ENCODE assay signal across 9 cellular contexts in genomic region chr16:29993903-29994612, GRCh38. TPM values are rescaled to one million over a fixed set of nuclear protein-coding genes. Genes with fewer than 3 reads are reported as not detected.
DNase-seq lines count a peak whose midpoint lies in the region; ATAC-seq, FAIRE-seq and TF ChIP-seq lines count a peak whose summit lies in the region.
"Had no signal": no experiment of that assay in that cellular context is flagged by ENCODE, and none has a peak within 500 bp of the region (broad histone marks: within the 10 kb centered on the region; RNA-seq: fewer than 3 reads in every experiment).

No MANE protein-coding gene starts in this region.

- CTCF ChIA-PET in K562 (lab: Yijun Ruan, JAX; ENCODE audit: low intra/inter-chr PET ratio) = no interaction called here

- TF ChIP-seq POLR2A in K562 (conservative IDR thresholded peaks at IDR 0.05) = 0 out of 2 replicates have a peak, but pooled peaks have one; percentile 26

- H3K9me3 Mint-ChIP-seq in IgD-negative memory B cell = no peaks in the 10 kb centered on the region
- H3K9me3 Mint-ChIP-seq in naive thymus-derived CD8-positive, alpha-beta T cell = no peaks in the 10 kb centered on the region

- H4K20me1 ChIP-seq in K562 (replicated peaks; ENCODE audit: control insufficient read depth, insufficient read depth, low read length) = no peaks in the 10 kb centered on the region

- H3K79me2 ChIP-seq in K562 (ENCODE audit: control insufficient read depth, insufficient read depth, low read length) = peaks cover 15% of the 10 kb centered on the region

- in situ Hi-C loops in K562 (cut with MboI) = no loop called here
- in situ Hi-C loops in GM13977 (cut with MboI; ENCODE audit: low pct_unique_long_range_greater_than_20kb, low sequenced_read_pairs, unreplicated experiment) = no loop called here

- H3K27ac ChIP-seq in K562 (ENCODE audit: extremely low read depth, low read depth, low read length) = 0 out of 3 replicates have a peak overlapping the region, but pooled peaks have one; percentile 100

- H3K4me3 Mint-ChIP-seq in IgD-negative memory B cell = peak overlapping the region; percentile 70 to 99 (median 86)
- H3K4me3 Mint-ChIP-seq in naive thymus-derived CD8-positive, alpha-beta T cell = peak overlapping the region; percentile 55 to 100 (median 96)

- TF ChIP-seq EP300 in K562 (IDR thresholded peaks at IDR 0.05; ENCODE audit: low read length) = no peak

- DNase-seq in BE2C = peak; percentile 1
- no peak for DNase-seq in K562 (ENCODE audit: extremely low read depth in 1 of 4, low spot score in 3 of 4)
- no peak for DNase-seq in naive thymus-derived CD8-positive, alpha-beta T cell
- DNase-seq in GM13977 (ENCODE audit: low spot score) = no peak
- no peak for DNase-seq in HT-29 (ENCODE audit: low spot score)
- DNase-seq: KBM-7 had no signal

- TF ChIP-seq CTCF in BE2C (IDR thresholded peaks at IDR 0.05; ENCODE audit: low read depth, low read length) (no peak), K562 (IDR thresholded peaks at IDR 0.05 in 2 of 3, conservative IDR thresholded peaks at IDR 0.05 in 1 of 3; ENCODE audit: insufficient read depth in 2 of 3, low read depth in 1 of 3, low read length in 3 of 3) (no peak), GM13977 (IDR thresholded peaks at IDR 0.05; ENCODE audit: extremely low read depth, insufficient read depth, missing control alignments) (no peak)

- H3K4me1 ChIP-seq in BE2C = no peaks in the 10 kb centered on the region
- H3K4me1 ChIP-seq in K562 (replicated peaks in 1 of 2; ENCODE audit: control insufficient read depth in 2 of 2, insufficient read depth in 2 of 2, low read length in 2 of 2) = peaks cover 16 to 45% of the 10 kb centered on the region in 2 experiments; a peak in 4 of 5 replicates

- H3K36me3 Mint-ChIP-seq in IgD-negative memory B cell = peaks cover 3% of the 10 kb centered on the region
- H3K36me3 Mint-ChIP-seq in naive thymus-derived CD8-positive, alpha-beta T cell = peaks cover 0 to 44% (median 2%) of the 10 kb centered on the region in 3 donors

- H3K36me3 ChIP-seq in BE2C (peaks cover 37% of the 10 kb centered on the region), K562 (ENCODE audit: control insufficient read depth, insufficient read depth, low read length) (peaks cover 61% of the 10 kb centered on the region)

- H3K9ac ChIP-seq in K562 (ENCODE audit: insufficient read depth in 1 of 2, low read depth in 2 of 2, low read length in 2 of 2) = peak overlapping the region; percentile 97 to 100; a peak in 3 of 4 replicates

- H3K4me1 Mint-ChIP-seq in IgD-negative memory B cell = peaks cover 13 to 28% (median 16%) of the 10 kb centered on the region in 3 donors
- peaks cover 26 to 40% (median 35%) of the 10 kb centered on the region in 4 donors for H3K4me1 Mint-ChIP-seq in naive thymus-derived CD8-positive, alpha-beta T cell

- POLR2A ChIA-PET in K562 (lab: Yijun Ruan, JAX) = interaction anchor here (0.5 to 4.2 kb wide), 10 partner anchors 12 to 305 kb away, joined by 3 to 20 read pairs (median 6); no protein-coding TSS in a partner anchor
- POLR2A ChIA-PET in naive thymus-derived CD8-positive, alpha-beta T cell (lab: Charles Lee) = interaction anchor here (0.6 to 4.2 kb wide), 7 partner anchors 11 to 186 kb away, joined by 3 to 39 read pairs (median 6); partner anchors contain the start of genes KCTD13, TAOK2 and TMEM219

- intact Hi-C loops in K562 (cut with micrococcal nuclease) = no loop called here

- peak overlapping the region in 2 of 3 donors; percentile 97 to 98 for H3K27ac Mint-ChIP-seq in IgD-negative memory B cell
- peak overlapping the region in 9 of 10 donors; percentile 19 to 93 (median 56) for H3K27ac Mint-ChIP-seq in naive thymus-derived CD8-positive, alpha-beta T cell

- no peak for FAIRE-seq in K562 (lab: Jason Lieb, UNC)

- BruUV-seq in K562 (replicated peaks; lab: Mats Ljungman, UMichigan) = TSS peak; percentile 89

- H2AFZ ChIP-seq in K562 (ENCODE audit: low read depth, low read length) = no peak overlapping the region

- H3K27me3 ChIP-seq in BE2C (no peaks in the 10 kb centered on the region), K562 (ENCODE audit: control insufficient read depth in 2 of 2, insufficient read depth in 2 of 2, low read length in 2 of 2) (no peaks in the 10 kb centered on the region)

- H3K4me3 ChIP-seq in BE2C (ENCODE audit: low read depth, low read length) (no peak overlapping the region), K562 (no peak overlapping the region)

- 77% methylated on average over 7 of the region's 9 CpGs for WGBS in K562 (ENCODE audit: insufficient coverage, low coverage, missing lambda C conversion rate)

- no peaks in the 10 kb centered on the region for H3K9me1 ChIP-seq in K562 (ENCODE audit: control insufficient read depth, insufficient read depth, low read length)

- no peak for ATAC-seq in K562
- no peak for ATAC-seq in naive thymus-derived CD8-positive, alpha-beta T cell
- ATAC-seq in GM18498 (IDR thresholded peaks at IDR 0.05; ENCODE audit: unreplicated experiment) = no peak
- ATAC-seq in HG03025 (IDR thresholded peaks at IDR 0.05; ENCODE audit: low FRiP score, unreplicated experiment) = no peak

- peak overlapping the region; percentile 96 for H3K4me2 ChIP-seq in K562 (ENCODE audit: insufficient read depth, low read length)

- no peaks in the 10 kb centered on the region for H3K9me3 ChIP-seq in BE2C
- no peaks in the 10 kb centered on the region for H3K9me3 ChIP-seq in K562 (replicated peaks; ENCODE audit: control insufficient read depth, insufficient read depth, low read depth, low read length)

- TF ChIP-seq RAD21 in K562 (CRISPR knock-in tag; conservative IDR thresholded peaks at IDR 0.05 in 1 of 2, IDR thresholded peaks at IDR 0.05 in 1 of 2) = no peak

- no peaks in the 10 kb centered on the region for H3K27me3 Mint-ChIP-seq in IgD-negative memory B cell
- no peaks in the 10 kb centered on the region for H3K27me3 Mint-ChIP-seq in naive thymus-derived CD8-positive, alpha-beta T cell

RNA-seq across cellular contexts. Expression of gene HIRIP3, which starts 1.4 kb away (rescaled TPM):
- 58.7 TPM for polyA plus RNA-seq in BE2C (2012; ENCODE audit: insufficient read depth, insufficient read length, low read depth)
- polyA plus RNA-seq in IgD-negative memory B cell (21.0 TPM), K562 (2011; rRNA removed) (10.6 and 13.3 TPM in 2 replicates), K562 (2014; fragmentation: Illumina TruSeq; extraction: Trizol) (25.1 and 28.8 TPM in 2 replicates), K562 (2014; fragmentation: Nextera tagmentation; extraction: Ambion mirVana) (1 to 10 TPM; 3.3 to 5.6 TPM), K562 (2014; rRNA removed) (27.3 and 38.0 TPM in 2 replicates)
- 4.5 and 8.9 TPM in 2 replicates for total RNA-seq in K562 (2011; cell fraction: chromatin; rRNA removed; ENCODE audit: low replicate concordance)
- 8.7 and 12.5 TPM in 2 replicates for total RNA-seq in K562 (2011; cell fraction: nucleolus; rRNA removed)
- 7.2 and 10.7 TPM in 2 replicates for total RNA-seq in K562 (2011; cell fraction: nucleoplasm; rRNA removed)
- total RNA-seq in K562 (2014; rRNA removed) (34.6 and 38.2 TPM in 2 replicates), K562 (2014; rRNA removed; fragmentation: Illumina TruSeq; extraction: Trizol) (6.7 and 8.6 TPM in 2 replicates), K562 (2015; rRNA removed; fragmentation: Illumina TruSeq; extraction: Trizol) (16.9 and 18.2 TPM in 2 replicates), K562 (2021) (27.5 and 28.2 TPM in 2 replicates)
- polyA plus RNA-seq in K562 (2011; cell fraction: cytosol; rRNA removed) = 12.9 and 25.4 TPM in 2 replicates
- 11.5 and 18.3 TPM in 2 replicates for polyA plus RNA-seq in K562 (2011; cell fraction: nucleus; rRNA removed)
- 26.2 and 27.2 TPM in 2 replicates for polyA plus RNA-seq in K562 (2012)
- 2.8 and 3.3 TPM in 2 replicates for polyA minus RNA-seq in K562 (2011; rRNA and poly(A)+ RNA removed)
- polyA minus RNA-seq in K562 (2011; cell fraction: cytosol; rRNA and poly(A)+ RNA removed) = 8.1 and 11.4 TPM in 2 replicates
- 6.7 and 9.0 TPM in 2 replicates for polyA minus RNA-seq in K562 (2011; cell fraction: nucleus; rRNA and poly(A)+ RNA removed)
- 10 to 100 TPM; 15.3 to 16.6 TPM for total RNA-seq in naive thymus-derived CD8-positive, alpha-beta T cell
- 10 to 100 TPM; 10.6 to 30.1 (median 18.7) TPM for polyA plus RNA-seq in naive thymus-derived CD8-positive, alpha-beta T cell
- 21.1 and 23.2 TPM in 2 replicates for total RNA-seq in HT-29 (2014; rRNA removed; shearing (Covaris generic))

RNA-seq across cellular contexts. Expression of gene INO80E, which starts 2.0 kb away (rescaled TPM):
- 302 TPM for polyA plus RNA-seq in BE2C (2012; ENCODE audit: insufficient read depth, insufficient read length, low read depth)
- polyA plus RNA-seq in IgD-negative memory B cell (6.0 TPM), K562 (2011; rRNA removed) (22.8 and 23.4 TPM in 2 replicates), K562 (2014; fragmentation: Illumina TruSeq; extraction: Trizol) (102 and 107 TPM in 2 replicates), K562 (2014; fragmentation: Nextera tagmentation; extraction: Ambion mirVana) (under 1 TPM; 0.31 to 0.56 TPM), K562 (2014; rRNA removed) (71.2 and 75.1 TPM in 2 replicates)
- 24.7 and 53.3 TPM in 2 replicates for total RNA-seq in K562 (2011; cell fraction: chromatin; rRNA removed; ENCODE audit: low replicate concordance)
- 38.0 and 39.7 TPM in 2 replicates for total RNA-seq in K562 (2011; cell fraction: nucleolus; rRNA removed)
- 35.7 and 40.2 TPM in 2 replicates for total RNA-seq in K562 (2011; cell fraction: nucleoplasm; rRNA removed)
- total RNA-seq in K562 (2014; rRNA removed) (75.3 and 77.4 TPM in 2 replicates), K562 (2014; rRNA removed; fragmentation: Illumina TruSeq; extraction: Trizol) (28.5 and 30.9 TPM in 2 replicates), K562 (2015; rRNA removed; fragmentation: Illumina TruSeq; extraction: Trizol) (49.3 and 51.7 TPM in 2 replicates), K562 (2021) (73.3 and 88.6 TPM in 2 replicates)
- 21.9 and 35.3 TPM in 2 replicates for polyA plus RNA-seq in K562 (2011; cell fraction: cytosol; rRNA removed)
- polyA plus RNA-seq in K562 (2011; cell fraction: nucleus; rRNA removed) = 42.2 and 55.5 TPM in 2 replicates
- 59.8 and 63.9 TPM in 2 replicates for polyA plus RNA-seq in K562 (2012)
- polyA minus RNA-seq in K562 (2011; rRNA and poly(A)+ RNA removed) = 5.5 and 6.6 TPM in 2 replicates
- polyA minus RNA-seq in K562 (2011; cell fraction: cytosol; rRNA and poly(A)+ RNA removed) = 11.0 and 17.1 TPM in 2 replicates
- polyA minus RNA-seq in K562 (2011; cell fraction: nucleus; rRNA and poly(A)+ RNA removed) = 12.3 and 14.2 TPM in 2 replicates
- 100 to 1,000 TPM; 107 to 115 TPM for total RNA-seq in naive thymus-derived CD8-positive, alpha-beta T cell
- 1 to 10 TPM; 6.5 to 8.9 (median 7.6) TPM for polyA plus RNA-seq in naive thymus-derived CD8-positive, alpha-beta T cell
- total RNA-seq in HT-29 (2014; rRNA removed; shearing (Covaris generic)) = 72.2 and 79.2 TPM in 2 replicates

RNA-seq across cellular contexts. Expression of gene DOC2A, which starts 16.8 kb away (rescaled TPM):
- polyA plus RNA-seq in BE2C (2012; ENCODE audit: insufficient read depth, insufficient read length, low read depth) = 22.3 TPM
- polyA plus RNA-seq in IgD-negative memory B cell (not detected), K562 (2011; rRNA removed) (0.31 and 0.79 TPM in 2 replicates), K562 (2014; fragmentation: Illumina TruSeq; extraction: Trizol) (0.21 and 0.27 TPM in 2 replicates), K562 (2014; fragmentation: Nextera tagmentation; extraction: Ambion mirVana) (under 1 TPM; 0.03 to 0.23 TPM), K562 (2014; rRNA removed) (0.36 and 2.6 TPM in 2 replicates)
- total RNA-seq in K562 (2011; cell fraction: chromatin; rRNA removed; ENCODE audit: low replicate concordance) = 1.4 and 2.0 TPM in 2 replicates
- 0.79 and 1.2 TPM in 2 replicates for total RNA-seq in K562 (2011; cell fraction: nucleolus; rRNA removed)
- total RNA-seq in K562 (2011; cell fraction: nucleoplasm; rRNA removed) = 0.44 and 0.99 TPM in 2 replicates
- total RNA-seq in K562 (2014; rRNA removed) (not detected in 2 replicates), K562 (2014; rRNA removed; fragmentation: Illumina TruSeq; extraction: Trizol) (0.07 and 0.22 TPM in 2 replicates), K562 (2015; rRNA removed; fragmentation: Illumina TruSeq; extraction: Trizol) (0.11 and 0.29 TPM in 2 replicates), K562 (2021) (0.38 and 0.47 TPM in 2 replicates)
- 0.55 and 1.5 TPM in 2 replicates for polyA plus RNA-seq in K562 (2011; cell fraction: cytosol; rRNA removed)
- 3.4 and 4.3 TPM in 2 replicates for polyA plus RNA-seq in K562 (2011; cell fraction: nucleus; rRNA removed)
- 0.70 and 0.80 TPM in 2 replicates for polyA plus RNA-seq in K562 (2012)
- 0.51 TPM in 1 of 2 replicates, not detected in the other for polyA minus RNA-seq in K562 (2011; rRNA and poly(A)+ RNA removed)
- not detected in 2 replicates for polyA minus RNA-seq in K562 (2011; cell fraction: cytosol; rRNA and poly(A)+ RNA removed)
- 0.13 and 0.67 TPM in 2 replicates for polyA minus RNA-seq in K562 (2011; cell fraction: nucleus; rRNA and poly(A)+ RNA removed)
- not detected for total RNA-seq in naive thymus-derived CD8-positive, alpha-beta T cell
- not detected for polyA plus RNA-seq in naive thymus-derived CD8-positive, alpha-beta T cell
- total RNA-seq in HT-29 (2014; rRNA removed; shearing (Covaris generic)) = 0.89 TPM in 1 of 2 replicates, not detected in the other

RNA-seq across cellular contexts. Expression of gene TAOK2, which starts 20.4 kb away (rescaled TPM):
- polyA plus RNA-seq in BE2C (2012; ENCODE audit: insufficient read depth, insufficient read length, low read depth) = 57.8 TPM
- polyA plus RNA-seq in IgD-negative memory B cell (7.6 TPM), K562 (2011; rRNA removed) (13.7 and 19.6 TPM in 2 replicates), K562 (2014; fragmentation: Illumina TruSeq; extraction: Trizol) (11.6 and 16.5 TPM in 2 replicates), K562 (2014; fragmentation: Nextera tagmentation; extraction: Ambion mirVana) (under 1 TPM; 0.10 to 0.11 TPM), K562 (2014; rRNA removed) (22.6 and 27.7 TPM in 2 replicates)
- total RNA-seq in K562 (2011; cell fraction: chromatin; rRNA removed; ENCODE audit: low replicate concordance) = 84.4 and 156 TPM in 2 replicates
- total RNA-seq in K562 (2011; cell fraction: nucleolus; rRNA removed) = 84.5 and 93.2 TPM in 2 replicates
- total RNA-seq in K562 (2011; cell fraction: nucleoplasm; rRNA removed) = 82.3 and 98.5 TPM in 2 replicates
- total RNA-seq in K562 (2014; rRNA removed) (29.3 and 33.3 TPM in 2 replicates), K562 (2014; rRNA removed; fragmentation: Illumina TruSeq; extraction: Trizol) (7.1 and 8.5 TPM in 2 replicates), K562 (2015; rRNA removed; fragmentation: Illumina TruSeq; extraction: Trizol) (20.1 and 21.7 TPM in 2 replicates), K562 (2021) (34.0 and 41.8 TPM in 2 replicates)
- polyA plus RNA-seq in K562 (2011; cell fraction: cytosol; rRNA removed) = 13.2 and 20.8 TPM in 2 replicates
- polyA plus RNA-seq in K562 (2011; cell fraction: nucleus; rRNA removed) = 76.1 and 109 TPM in 2 replicates
- 20.2 and 35.5 TPM in 2 replicates for polyA plus RNA-seq in K562 (2012)
- polyA minus RNA-seq in K562 (2011; rRNA and poly(A)+ RNA removed) = 12.5 and 15.8 TPM in 2 replicates
- polyA minus RNA-seq in K562 (2011; cell fraction: cytosol; rRNA and poly(A)+ RNA removed) = 15.7 and 17.3 TPM in 2 replicates
- polyA minus RNA-seq in K562 (2011; cell fraction: nucleus; rRNA and poly(A)+ RNA removed) = 23.2 and 31.2 TPM in 2 replicates
- 10 to 100 TPM; 40.8 to 42.6 TPM for total RNA-seq in naive thymus-derived CD8-positive, alpha-beta T cell
- polyA plus RNA-seq in naive thymus-derived CD8-positive, alpha-beta T cell = 1 to 10 TPM; 2.6 to 6.6 (median 2.8) TPM
- 56.5 and 56.8 TPM in 2 replicates for total RNA-seq in HT-29 (2014; rRNA removed; shearing (Covaris generic))

RNA-seq across cellular contexts. Expression of gene C16orf92, which starts 28.9 kb away (rescaled TPM):
- 4.3 TPM for polyA plus RNA-seq in BE2C (2012; ENCODE audit: insufficient read depth, insufficient read length, low read depth)
- polyA plus RNA-seq in IgD-negative memory B cell = not detected
- not detected in 2 replicates for total RNA-seq in K562 (2011; cell fraction: chromatin; rRNA removed; ENCODE audit: low replicate concordance)
- total RNA-seq in K562 (2011; cell fraction: nucleolus; rRNA removed) = not detected in 2 replicates
- not detected in 2 replicates for total RNA-seq in K562 (2011; cell fraction: nucleoplasm; rRNA removed)
- total RNA-seq in K562 (2014; rRNA removed) = not detected in 2 replicates
- not detected in 2 replicates for total RNA-seq in K562 (2014; rRNA removed; fragmentation: Illumina TruSeq; extraction: Trizol)
- total RNA-seq in K562 (2015; rRNA removed; fragmentation: Illumina TruSeq; extraction: Trizol) = not detected in 2 replicates
- total RNA-seq in K562 (2021) = not detected in 2 replicates
- polyA plus RNA-seq in K562 (2011; rRNA removed) = not detected in 2 replicates
- not detected in 2 replicates for polyA plus RNA-seq in K562 (2011; cell fraction: cytosol; rRNA removed)
- not detected in 2 replicates for polyA plus RNA-seq in K562 (2011; cell fraction: nucleus; rRNA removed)
- not detected in 2 replicates for polyA plus RNA-seq in K562 (2012)
- not detected in 2 replicates for polyA plus RNA-seq in K562 (2014; fragmentation: Illumina TruSeq; extraction: Trizol)
- not detected for polyA plus RNA-seq in K562 (2014; fragmentation: Nextera tagmentation; extraction: Ambion mirVana)
- not detected in 2 replicates for polyA plus RNA-seq in K562 (2014; rRNA removed)
- not detected in 2 replicates for polyA minus RNA-seq in K562 (2011; rRNA and poly(A)+ RNA removed)
- polyA minus RNA-seq in K562 (2011; cell fraction: cytosol; rRNA and poly(A)+ RNA removed) = not detected in 2 replicates
- not detected in 2 replicates for polyA minus RNA-seq in K562 (2011; cell fraction: nucleus; rRNA and poly(A)+ RNA removed)
- not detected for total RNA-seq in naive thymus-derived CD8-positive, alpha-beta T cell
- polyA plus RNA-seq in naive thymus-derived CD8-positive, alpha-beta T cell = not detected
- not detected in 2 replicates for total RNA-seq in HT-29 (2014; rRNA removed; shearing (Covaris generic))
